ENCODE assay signal across 17 cellular contexts in the genomic region with DNA sequence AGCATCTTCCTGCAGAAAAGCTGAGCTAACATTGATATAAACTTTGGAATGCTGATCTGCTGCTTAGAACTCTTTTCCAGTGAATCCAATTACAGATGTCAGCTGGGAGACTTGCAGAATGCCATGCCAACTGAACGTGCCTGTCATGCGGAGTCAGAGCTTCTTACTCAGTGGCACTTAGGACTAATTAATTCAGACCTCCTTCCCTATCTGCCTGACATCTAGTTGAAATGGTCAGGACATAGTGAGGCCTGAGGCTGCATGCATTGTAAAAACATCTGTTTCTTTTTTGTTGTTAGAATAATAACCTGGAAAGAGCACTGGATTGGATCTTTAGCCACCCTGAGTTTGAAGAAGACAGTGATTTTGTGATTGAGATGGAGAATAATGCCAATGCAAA.
"Had no signal": no experiment of that assay in that cellular context is flagged by ENCODE, and none has a peak within 500 bp of the region (broad histone marks: within the 10 kb centered on the region; RNA-seq: fewer than 3 reads in every experiment).

No MANE protein-coding gene starts in this region.

- H3K4me1 ChIP-seq: testis had no signal

- H3K27me3 Mint-ChIP-seq: activated naive CD8-positive, alpha-beta T cell treated with anti-CD3 and anti-CD28 coated beads for 36 hours; effector memory CD8-positive, alpha-beta T cell; naive thymus-derived CD4-positive, alpha-beta T cell; stimulated activated memory B cell treated with anti-CD40 and anti-IgM and Interleukin-4, amounts not matched to agents 10 μg/mL and 1 μg/mL and 100 μg/mL, for 72 hours; type B pancreatic cell had no signal

- H3K27me3 ChIP-seq: pancreas, testis had no signal

- DNase-seq: activated CD4-positive, alpha-beta T cell treated with anti-CD3 and anti-CD28 coated beads for 1 hour; activated naive CD8-positive, alpha-beta T cell treated with anti-CD3 and anti-CD28 coated beads for 36 hours; amniotic stem cell; effector memory CD8-positive, alpha-beta T cell; head of caudate nucleus; kidney; mesendoderm; naive thymus-derived CD4-positive, alpha-beta T cell; pancreas; stimulated activated CD4-positive, alpha-beta T cell treated with anti-CD3 and anti-CD28 coated beads, Interleukin-4, amount 100 ng/mL, for 24 hours; testis; WERI-Rb-1 had no signal

- H3K9me3 Mint-ChIP-seq: activated naive CD8-positive, alpha-beta T cell treated with anti-CD3 and anti-CD28 coated beads for 36 hours; effector memory CD8-positive, alpha-beta T cell; naive thymus-derived CD4-positive, alpha-beta T cell; stimulated activated memory B cell treated with anti-CD40 and anti-IgM and Interleukin-4, amounts not matched to agents 10 μg/mL and 1 μg/mL and 100 μg/mL, for 72 hours; T-helper 1 cell treated with Interleukin-12 subunit alpha and Interleukin-12 subunit beta and Interleukin-4 antibody, amounts not matched to agents 30 μg/mL and 1 μg/mL, for 36 hours; type B pancreatic cell had no signal

- H3K4me1 Mint-ChIP-seq: activated naive CD8-positive, alpha-beta T cell treated with anti-CD3 and anti-CD28 coated beads for 36 hours; stimulated activated memory B cell treated with anti-CD40 and anti-IgM and Interleukin-4, amounts not matched to agents 10 μg/mL and 1 μg/mL and 100 μg/mL, for 72 hours had no signal

- H3K9me3 ChIP-seq: pancreas, testis had no signal

- ATAC-seq: effector memory CD8-positive, alpha-beta T cell; naive thymus-derived CD4-positive, alpha-beta T cell; pancreas; sciatic nerve; stimulated activated memory B cell treated with anti-CD40 and anti-IgM and Interleukin-4, amounts not matched to agents 10 μg/mL and 1 μg/mL and 100 μg/mL, for 72 hours had no signal

- H3K27ac Mint-ChIP-seq: activated naive CD8-positive, alpha-beta T cell treated with anti-CD3 and anti-CD28 coated beads for 36 hours; effector memory CD8-positive, alpha-beta T cell; naive thymus-derived CD4-positive, alpha-beta T cell; stimulated activated memory B cell treated with anti-CD40 and anti-IgM and Interleukin-4, amounts not matched to agents 10 μg/mL and 1 μg/mL and 100 μg/mL, for 72 hours; T-helper 1 cell treated with Interleukin-12 subunit alpha and Interleukin-12 subunit beta and Interleukin-4 antibody, amounts not matched to agents 30 μg/mL and 1 μg/mL, for 36 hours; type B pancreatic cell had no signal

- H3K4me3 Mint-ChIP-seq: activated naive CD8-positive, alpha-beta T cell treated with anti-CD3 and anti-CD28 coated beads for 36 hours; effector memory CD8-positive, alpha-beta T cell; naive thymus-derived CD4-positive, alpha-beta T cell; stimulated activated memory B cell treated with anti-CD40 and anti-IgM and Interleukin-4, amounts not matched to agents 10 μg/mL and 1 μg/mL and 100 μg/mL, for 72 hours; T-helper 1 cell treated with Interleukin-12 subunit alpha and Interleukin-12 subunit beta and Interleukin-4 antibody, amounts not matched to agents 30 μg/mL and 1 μg/mL, for 36 hours; type B pancreatic cell had no signal

- H3K4me3 ChIP-seq: pancreas, testis had no signal

- H3K27ac ChIP-seq: epithelial cell of prostate, pancreas, testis, WERI-Rb-1 had no signal
